ENCODE assay signal across 16 cellular contexts in the genomic region with DNA sequence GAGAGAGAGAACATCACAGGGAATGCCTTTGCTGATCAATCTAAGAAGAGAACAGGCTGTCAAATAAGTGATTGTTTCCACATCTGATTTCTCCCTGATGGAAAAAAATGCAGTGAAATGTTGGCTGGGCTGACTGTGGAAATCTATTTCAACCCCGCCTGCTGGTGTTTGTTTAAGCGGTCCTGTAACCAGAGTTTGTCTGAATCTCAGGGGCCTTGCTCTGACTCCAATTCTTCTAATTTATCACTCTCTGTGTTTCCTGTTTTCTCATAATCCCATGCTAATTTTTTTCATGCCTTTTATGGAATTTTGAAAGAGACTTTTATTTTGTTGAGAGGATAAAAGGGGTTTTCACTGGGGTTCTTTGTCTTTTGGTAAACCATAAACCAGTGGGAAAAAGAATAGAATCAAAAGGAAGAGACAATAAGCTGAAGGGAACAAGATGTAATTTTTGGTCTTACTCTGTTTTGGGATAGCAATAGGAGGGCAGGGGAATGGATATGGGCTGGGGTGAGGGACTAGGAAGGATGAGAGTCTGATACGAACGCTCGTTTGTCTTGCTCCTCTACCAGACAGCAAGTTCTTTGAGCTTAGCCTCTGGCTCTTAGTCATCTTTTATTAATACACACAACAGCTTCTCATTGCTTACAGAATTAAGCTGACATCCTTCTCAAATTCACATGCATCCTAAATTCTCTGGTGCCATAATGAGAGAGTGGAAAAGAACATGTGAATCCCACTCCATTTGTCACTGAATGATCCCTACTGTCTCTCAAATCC. TPM values are rescaled to one million over a fixed set of nuclear protein-coding genes. Genes with fewer than 3 reads are reported as not detected.
A peak's percentile ranks its signal among the peaks of the same experiment; 100 is the strongest.
DNase-seq lines count a peak whose midpoint lies in the region; ATAC-seq, FAIRE-seq and TF ChIP-seq lines count a peak whose summit lies in the region.
"Had no signal": no experiment of that assay in that cellular context is flagged by ENCODE, and none has a peak within 500 bp of the region (broad histone marks: within the 10 kb centered on the region; RNA-seq: fewer than 3 reads in every experiment).

No MANE protein-coding gene starts in this region.

- CTCF ChIA-PET in HepG2 (lab: Yijun Ruan, JAX; ENCODE audit: low intra/inter-chr PET ratio, low total read pairs) = no interaction called here

- POLR2A ChIA-PET in HepG2 (lab: Yijun Ruan, JAX) = interaction anchor here (1.1 kb wide), 1 partner anchor 50 kb away, joined by 4 read pairs; a partner anchor contains a TSS

- H3K4me1 ChIP-seq in liver (ENCODE audit: control insufficient read depth in 4 of 4, insufficient read depth in 4 of 4, low read length in 3 of 4) (no peaks in the 10 kb centered on the region), HepG2 (ENCODE audit: insufficient read depth, low read length) (no peaks in the 10 kb centered on the region), right cardiac atrium (ENCODE audit: control insufficient read depth, insufficient read depth, low read length) (peaks cover 11% of the 10 kb centered on the region), prostate gland (replicated peaks) (no peaks in the 10 kb centered on the region)
- H3K4me1 ChIP-seq: A549 had no signal

- in situ Hi-C loops in HepG2 (cut with HindIII; ENCODE audit: extremely low pct_ligation_motif_present, low pct_unique_long_range_greater_than_20kb) = no loop called here

- DNase-seq in HepG2 (ENCODE audit: low spot score) (no peak), right cardiac atrium (no peak), prostate gland (ENCODE audit: low spot score) (no peak), amygdala (lab: John Stamatoyannopoulos, UW) (no peak), middle frontal gyrus (ENCODE audit: extremely low spot score, low spot score) (no peak), OCI-M2 (lab: John Stamatoyannopoulos, UW; ENCODE audit: unreplicated experiment) (no peak)
- DNase-seq: activated CD8-positive, alpha-beta memory T cell treated with anti-CD3 and anti-CD28 coated beads, Interleukin-2, amount 50 U/mL, for 4 hours; GOT3; islet precursor cell; NCI-H1105; NCI-H524 treated with DMSO at 0.1 percent for 48 hours had no signal

- H2AFZ ChIP-seq in HepG2 (ENCODE audit: low read length) = no peak overlapping the region

- H3K36me3 ChIP-seq in liver (ENCODE audit: control insufficient read depth in 4 of 4, insufficient read depth in 3 of 4, low read depth in 1 of 4, low read length in 3 of 4) = no peaks in the 10 kb centered on the region
- H3K36me3 ChIP-seq in HepG2 (replicated peaks in 1 of 2; ENCODE audit: control insufficient read depth in 1 of 2, insufficient read depth in 2 of 2, low read length in 2 of 2) = no peaks in the 10 kb centered on the region
- no peaks in the 10 kb centered on the region for H3K36me3 ChIP-seq in prostate gland

- H3K4me2 ChIP-seq in HepG2 (ENCODE audit: low read depth, low read length) = no peak overlapping the region
- H3K4me2 ChIP-seq: A549 had no signal

- H3K9me3 ChIP-seq in liver (ENCODE audit: control insufficient read depth in 4 of 4, low read length in 3 of 4) (no peaks in the 10 kb centered on the region), HepG2 (ENCODE audit: low read length) (no peaks in the 10 kb centered on the region), right cardiac atrium (ENCODE audit: control insufficient read depth, low read length) (no peaks in the 10 kb centered on the region), prostate gland (no peaks in the 10 kb centered on the region)
- H3K9me3 ChIP-seq: A549 had no signal

- H3K27ac ChIP-seq in liver (ENCODE audit: low read depth in 1 of 2, low read length in 2 of 2) (peak overlapping the region; percentile 23 to 40), HepG2 (ENCODE audit: extremely low read length, insufficient read depth, low read length) (no peak overlapping the region), right cardiac atrium (ENCODE audit: low read length) (peak overlapping the region; percentile 94), prostate gland (peak overlapping the region; percentile 30 to 56)
- H3K27ac ChIP-seq: A549, epithelial cell of prostate had no signal

- intact Hi-C loops in HepG2 (cut with micrococcal nuclease; ENCODE audit: unreplicated experiment) (loop anchor here (2.0 kb wide), 1 partner anchor 49 kb away; no protein-coding TSS in a partner anchor), right cardiac atrium (cut with DNase I) (no loop called here), prostate gland (cut with DNase I) (loop anchor here (5.0 kb wide), 1 partner anchor 46 kb away; no protein-coding TSS in a partner anchor)

- no peak for TF ChIP-seq POLR2A in HepG2 (IDR thresholded peaks at IDR 0.05; ENCODE audit: insufficient read depth in 1 of 2, low read depth in 2 of 2, low read length in 2 of 2)
- no peak for TF ChIP-seq POLR2A in prostate gland (IDR thresholded peaks at IDR 0.05)

- H3K9ac ChIP-seq in liver (ENCODE audit: low read depth in 1 of 2, low read length in 2 of 2) (no peak overlapping the region), HepG2 (ENCODE audit: insufficient read depth, low read depth, low read length) (no peak overlapping the region)

- H3K4me3 ChIP-seq in liver (ENCODE audit: low read depth in 1 of 3, low read length in 3 of 3) (no peak overlapping the region), HepG2 (replicated peaks in 1 of 3; ENCODE audit: insufficient read depth in 1 of 3, low read depth in 2 of 3, low read length in 3 of 3) (no peak overlapping the region), right cardiac atrium (ENCODE audit: low read length) (no peak overlapping the region), prostate gland (no peak overlapping the region)
- H3K4me3 ChIP-seq: A549 had no signal

- TF ChIP-seq RAD21 in liver (IDR thresholded peaks at IDR 0.05) (no peak), HepG2 (CRISPR knock-in tag; IDR thresholded peaks at IDR 0.05) (no peak)

- TF ChIP-seq CTCF in liver (IDR thresholded peaks at IDR 0.05; ENCODE audit: low read depth, low read length, missing input control) (no peak), HepG2 (CRISPR knock-in tag; IDR thresholded peaks at IDR 0.05) (no peak), prostate gland (IDR thresholded peaks at IDR 0.05) (no peak)

- 73% methylated on average over 5 of the region's 5 CpGs for WGBS in liver
- whole genome bisulfite sequencing in HepG2 (ENCODE audit: low lambda C conversion rate) = 34% methylated on average over 5 of the region's 5 CpGs
- WGBS in right cardiac atrium = 46% methylated on average over 5 of the region's 5 CpGs
- WGBS in prostate gland = 38% methylated on average over 5 of the region's 5 CpGs

- H4K20me1 ChIP-seq in HepG2 (ENCODE audit: insufficient read depth, low read length) = no peaks in the 10 kb centered on the region

- TF ChIP-seq EP300 in HepG2 (IDR thresholded peaks at IDR 0.05; ENCODE audit: low read depth in 2 of 2, low read length in 2 of 2) (no peak), HepG2 (CRISPR knock-in tag; IDR thresholded peaks at IDR 0.05; ENCODE audit: borderline replicate concordance) (no peak)

- no peak for FAIRE-seq in HepG2 (lab: Jason Lieb, UNC)
- FAIRE-seq: A549, HTR-8/SVneo had no signal

- H3K27me3 ChIP-seq in liver (ENCODE audit: control insufficient read depth in 4 of 4, insufficient read depth in 4 of 4, low read length in 3 of 4) = no peaks in the 10 kb centered on the region
- no peaks in the 10 kb centered on the region for H3K27me3 ChIP-seq in HepG2 (ENCODE audit: control insufficient read depth in 1 of 2, insufficient read depth in 2 of 2, low read length in 2 of 2)
- H3K27me3 ChIP-seq in right cardiac atrium (ENCODE audit: control insufficient read depth, insufficient read depth) = no peaks in the 10 kb centered on the region
- H3K27me3 ChIP-seq in prostate gland (replicated peaks; ENCODE audit: insufficient read depth) = no peaks in the 10 kb centered on the region

- no peaks in the 10 kb centered on the region for H3K79me2 ChIP-seq in HepG2 (ENCODE audit: insufficient read depth, low read length)

- BruUV-seq in HepG2 (replicated peaks; lab: Mats Ljungman, UMichigan) = no TSS peak

- ATAC-seq in HepG2 = no peak
- ATAC-seq in right cardiac atrium = peak; percentile 85 to 87
- no peak for ATAC-seq in HG02678 (IDR thresholded peaks at IDR 0.05; ENCODE audit: unreplicated experiment)

RNA-seq across cellular contexts. Expression of a gene that starts 8.0 kb away (rescaled TPM):
- 1 to 10 TPM in 1 of 2 donors, under 1 TPM in 1; 0.98 to 6.1 TPM for total RNA-seq in liver
- polyA plus RNA-seq in liver = 10 to 100 TPM; 16.0 to 20.7 TPM
- not detected in 2 replicates for total RNA-seq in HepG2 (2016; rRNA removed; fragmentation: Illumina TruSeq; extraction: Trizol)
- total RNA-seq in HepG2 (2016; cell fraction: cytosol; rRNA removed; fragmentation: Illumina TruSeq; extraction: Trizol; ENCODE audit: low read depth) = not detected in 2 replicates
- not detected in 2 replicates for total RNA-seq in HepG2 (2016; cell fraction: insoluble cytoplasmic fraction; rRNA removed; fragmentation: Illumina TruSeq; extraction: Trizol)
- not detected in 2 replicates for total RNA-seq in HepG2 (2016; cell fraction: membrane; rRNA removed; fragmentation: Illumina TruSeq; extraction: Trizol)
- not detected in 2 replicates for total RNA-seq in HepG2 (2016; cell fraction: nucleus; rRNA removed; fragmentation: Illumina TruSeq; extraction: Trizol)
- polyA plus RNA-seq in HepG2 (2011; rRNA removed) = not detected in 2 replicates
- polyA plus RNA-seq in HepG2 (2011; cell fraction: cytosol; rRNA removed) = not detected in 2 replicates
- not detected in 2 replicates for polyA plus RNA-seq in HepG2 (2011; cell fraction: nucleus; rRNA removed)
- not detected in 2 replicates for polyA plus RNA-seq in HepG2 (2012)
- polyA plus RNA-seq in HepG2 (2016; cell fraction: cytosol; fragmentation: Illumina TruSeq; extraction: Trizol; ENCODE audit: low read depth) = not detected in 2 replicates
- not detected in 2 replicates for polyA plus RNA-seq in HepG2 (2016; cell fraction: insoluble cytoplasmic fraction; fragmentation: Illumina TruSeq; extraction: Trizol; ENCODE audit: low read depth)
- polyA plus RNA-seq in HepG2 (2016; cell fraction: membrane; fragmentation: Illumina TruSeq; extraction: Trizol; ENCODE audit: low read depth) = not detected in 2 replicates
- not detected in 2 replicates for polyA plus RNA-seq in HepG2 (2016; cell fraction: nucleus; fragmentation: Illumina TruSeq; extraction: Trizol; ENCODE audit: insufficient read depth, low read depth)
- polyA minus RNA-seq in HepG2 (2011; rRNA and poly(A)+ RNA removed; ENCODE audit: low replicate concordance) = not detected in 2 replicates
- polyA minus RNA-seq in HepG2 (2011; cell fraction: cytosol; rRNA and poly(A)+ RNA removed) = not detected in 2 replicates
- not detected in 2 replicates for polyA minus RNA-seq in HepG2 (2011; cell fraction: nucleus; rRNA and poly(A)+ RNA removed)
- total RNA-seq in right cardiac atrium = 1,000 to 10,000 TPM in 3 of 4 donors, 100 to 1,000 TPM in 1; 660 to 1,578 (median 1,064) TPM
- 841 TPM for polyA plus RNA-seq in right cardiac atrium
- total RNA-seq in prostate gland = 100 to 1,000 TPM; 233 to 388 TPM

RNA-seq across cellular contexts. Expression of a gene that starts 44.7 kb away (rescaled TPM):
- 1 to 10 TPM in 1 of 2 donors, under 1 TPM in 1; 0.59 to 5.8 TPM for total RNA-seq in liver
- under 1 TPM; 0.14 to 0.43 TPM for polyA plus RNA-seq in liver
- 5.1 and 6.6 TPM in 2 replicates for total RNA-seq in HepG2 (2016; rRNA removed; fragmentation: Illumina TruSeq; extraction: Trizol)
- total RNA-seq in HepG2 (2016; cell fraction: cytosol; rRNA removed; fragmentation: Illumina TruSeq; extraction: Trizol; ENCODE audit: low read depth) = 1.5 and 2.2 TPM in 2 replicates
- total RNA-seq in HepG2 (2016; cell fraction: insoluble cytoplasmic fraction; rRNA removed; fragmentation: Illumina TruSeq; extraction: Trizol) = 4.6 and 8.4 TPM in 2 replicates
- 3.1 and 3.6 TPM in 2 replicates for total RNA-seq in HepG2 (2016; cell fraction: membrane; rRNA removed; fragmentation: Illumina TruSeq; extraction: Trizol)
- total RNA-seq in HepG2 (2016; cell fraction: nucleus; rRNA removed; fragmentation: Illumina TruSeq; extraction: Trizol) = 7.5 and 8.3 TPM in 2 replicates
- polyA plus RNA-seq in HepG2 (2011; rRNA removed) = 1.6 and 1.8 TPM in 2 replicates
- 1.2 and 1.8 TPM in 2 replicates for polyA plus RNA-seq in HepG2 (2011; cell fraction: cytosol; rRNA removed)
- polyA plus RNA-seq in HepG2 (2011; cell fraction: nucleus; rRNA removed) = 0.34 and 0.36 TPM in 2 replicates
- 0.33 and 0.59 TPM in 2 replicates for polyA plus RNA-seq in HepG2 (2012)
- polyA plus RNA-seq in HepG2 (2016; cell fraction: cytosol; fragmentation: Illumina TruSeq; extraction: Trizol; ENCODE audit: low read depth) = 2.1 and 3.6 TPM in 2 replicates
- 5.1 and 6.0 TPM in 2 replicates for polyA plus RNA-seq in HepG2 (2016; cell fraction: insoluble cytoplasmic fraction; fragmentation: Illumina TruSeq; extraction: Trizol; ENCODE audit: low read depth)
- 2.4 and 3.7 TPM in 2 replicates for polyA plus RNA-seq in HepG2 (2016; cell fraction: membrane; fragmentation: Illumina TruSeq; extraction: Trizol; ENCODE audit: low read depth)
- polyA plus RNA-seq in HepG2 (2016; cell fraction: nucleus; fragmentation: Illumina TruSeq; extraction: Trizol; ENCODE audit: insufficient read depth, low read depth) = 11.6 and 13.9 TPM in 2 replicates
- polyA minus RNA-seq in HepG2 (2011; rRNA and poly(A)+ RNA removed; ENCODE audit: low replicate concordance) = 0.92 TPM in 1 of 2 replicates, not detected in the other
- 0.35 and 0.59 TPM in 2 replicates for polyA minus RNA-seq in HepG2 (2011; cell fraction: cytosol; rRNA and poly(A)+ RNA removed)
- 0.52 and 0.87 TPM in 2 replicates for polyA minus RNA-seq in HepG2 (2011; cell fraction: nucleus; rRNA and poly(A)+ RNA removed)
- total RNA-seq in right cardiac atrium = under 1 TPM; 0.17 to 0.49 (median 0.37) TPM
- polyA plus RNA-seq in right cardiac atrium = 0.32 TPM
- total RNA-seq in prostate gland = 1 to 10 TPM in 1 of 2 donors, under 1 TPM in 1; 0.57 to 2.3 TPM

RNA-seq across cellular contexts. Expression of a gene that starts 50.3 kb away (rescaled TPM):
- 10 to 100 TPM; 28.3 to 40.7 TPM for total RNA-seq in liver
- 10 to 100 TPM; 10.5 to 16.1 TPM for polyA plus RNA-seq in liver
- 12.0 and 20.3 TPM in 2 replicates for total RNA-seq in HepG2 (2016; rRNA removed; fragmentation: Illumina TruSeq; extraction: Trizol)
- total RNA-seq in HepG2 (2016; cell fraction: cytosol; rRNA removed; fragmentation: Illumina TruSeq; extraction: Trizol; ENCODE audit: low read depth) = 2.1 and 3.7 TPM in 2 replicates
- total RNA-seq in HepG2 (2016; cell fraction: insoluble cytoplasmic fraction; rRNA removed; fragmentation: Illumina TruSeq; extraction: Trizol) = 14.3 and 18.9 TPM in 2 replicates
- 6.7 and 6.9 TPM in 2 replicates for total RNA-seq in HepG2 (2016; cell fraction: membrane; rRNA removed; fragmentation: Illumina TruSeq; extraction: Trizol)
- total RNA-seq in HepG2 (2016; cell fraction: nucleus; rRNA removed; fragmentation: Illumina TruSeq; extraction: Trizol) = 20.5 and 23.4 TPM in 2 replicates
- 15.9 and 17.6 TPM in 2 replicates for polyA plus RNA-seq in HepG2 (2011; rRNA removed)
- polyA plus RNA-seq in HepG2 (2011; cell fraction: cytosol; rRNA removed) = 14.2 and 16.4 TPM in 2 replicates
- polyA plus RNA-seq in HepG2 (2011; cell fraction: nucleus; rRNA removed) = 8.0 and 8.2 TPM in 2 replicates
- polyA plus RNA-seq in HepG2 (2012) = 5.3 and 10.8 TPM in 2 replicates
- 0.87 and 1.2 TPM in 2 replicates for polyA plus RNA-seq in HepG2 (2016; cell fraction: cytosol; fragmentation: Illumina TruSeq; extraction: Trizol; ENCODE audit: low read depth)
- 8.3 and 8.9 TPM in 2 replicates for polyA plus RNA-seq in HepG2 (2016; cell fraction: insoluble cytoplasmic fraction; fragmentation: Illumina TruSeq; extraction: Trizol; ENCODE audit: low read depth)
- 2.2 and 2.3 TPM in 2 replicates for polyA plus RNA-seq in HepG2 (2016; cell fraction: membrane; fragmentation: Illumina TruSeq; extraction: Trizol; ENCODE audit: low read depth)
- 13.4 and 17.8 TPM in 2 replicates for polyA plus RNA-seq in HepG2 (2016; cell fraction: nucleus; fragmentation: Illumina TruSeq; extraction: Trizol; ENCODE audit: insufficient read depth, low read depth)
- polyA minus RNA-seq in HepG2 (2011; rRNA and poly(A)+ RNA removed; ENCODE audit: low replicate concordance) = 29.3 TPM in 1 of 2 replicates, not detected in the other
- 9.1 and 10.9 TPM in 2 replicates for polyA minus RNA-seq in HepG2 (2011; cell fraction: cytosol; rRNA and poly(A)+ RNA removed)
- polyA minus RNA-seq in HepG2 (2011; cell fraction: nucleus; rRNA and poly(A)+ RNA removed) = 35.9 and 36.7 TPM in 2 replicates
- 10 to 100 TPM in 2 of 4 donors, 1 to 10 TPM in 2; 9.2 to 13.2 (median 10.2) TPM for total RNA-seq in right cardiac atrium
- polyA plus RNA-seq in right cardiac atrium = 6.8 TPM
- under 1 TPM; 0.68 to 0.82 TPM for total RNA-seq in prostate gland
- polyA plus RNA-seq: A549 had no signal

Comparison
In these comparisons a context has a peak if more than half of its experiments do, and no peak if none do; other contexts are left out.
1. ATAC-seq: peak in right cardiac atrium (2 of 2); none in HepG2 (single experiment) and HG02678 (single experiment).
2. RNA of a gene that starts 8.0 kb away (total RNA-seq): 660 to 1,578 TPM in right cardiac atrium and 233 to 388 TPM in prostate gland; 0.98 to 6.1 TPM in liver and not detected in HepG2; every median in the first group is over 10 times any median in the second.
3. intact Hi-C loops: an anchor here in HepG2 (2.0 kb wide) and prostate gland (5.0 kb wide); none called in right cardiac atrium.